In genomic region chr9:121305269-121305994, GRCh38 we compare ENCODE assay signal across 11 cellular contexts. TPM values are rescaled to one million over a fixed set of nuclear protein-coding genes. Genes with fewer than 3 reads are reported as not detected.
DNase-seq lines count a peak whose midpoint lies in the region; ATAC-seq, FAIRE-seq and TF ChIP-seq lines count a peak whose summit lies in the region.
"Had no signal": no experiment of that assay in that cellular context is flagged by ENCODE, and none has a peak within 500 bp of the region (broad histone marks: within the 10 kb centered on the region; RNA-seq: fewer than 3 reads in every experiment).

No MANE protein-coding gene starts in this region.

- H3K9me3 ChIP-seq in A549 = no peaks in the 10 kb centered on the region
- H3K9me3 ChIP-seq in gastrocnemius medialis = no peaks in the 10 kb centered on the region

- no peak for ATAC-seq in A549
- peak; percentile 77 for ATAC-seq in left lobe of liver
- peak; percentile 43 to 44 for ATAC-seq in gastrocnemius medialis
- no peak for ATAC-seq in HG03095 (IDR thresholded peaks at IDR 0.05; ENCODE audit: unreplicated experiment)
- no peak for ATAC-seq in GM18870 (IDR thresholded peaks at IDR 0.05; ENCODE audit: unreplicated experiment)
- ATAC-seq in activated T-helper 17 cell treated with anti-CD3 and anti-CD28 coated beads, Interleukin-2, amount 50 U/mL, for 72 hours (replicated peaks) = no peak

- peaks cover 0 to 81% of the 10 kb centered on the region in 2 donors for H3K36me3 ChIP-seq in gastrocnemius medialis

- in situ Hi-C loops in gastrocnemius medialis (cut with MboI; ENCODE audit: low sequenced_read_pairs in 4 of 4) = loop anchor here in 1 of 4 donors (25.0 kb wide), 1 partner anchor 93 kb away; the partner anchor contains the start of gene RAB14

- TF ChIP-seq CTCF in A549 (IDR thresholded peaks at IDR 0.05) (no peak), gastrocnemius medialis (IDR thresholded peaks at IDR 0.05 in 4 of 5, conservative IDR thresholded peaks at IDR 0.05 in 1 of 5) (no peak)

- no peaks in the 10 kb centered on the region for H3K36me3 Mint-ChIP-seq in activated T-helper 17 cell treated with anti-CD3 and anti-CD28 coated beads, Interleukin-2, amount 50 U/mL, for 72 hours (ENCODE audit: low read depth)

- POLR2A ChIA-PET in A549 (lab: Yijun Ruan, JAX) = no interaction called here

- no peaks in the 10 kb centered on the region for H3K9me3 Mint-ChIP-seq in activated T-helper 17 cell treated with anti-CD3 and anti-CD28 coated beads, Interleukin-2, amount 50 U/mL, for 72 hours
- H3K9me3 Mint-ChIP-seq: activated naive CD4-positive, alpha-beta T cell treated with anti-CD3 and anti-CD28 coated beads for 36 hours had no signal

- peaks cover under 1% of the 10 kb centered on the region for H3K4me1 Mint-ChIP-seq in activated T-helper 17 cell treated with anti-CD3 and anti-CD28 coated beads, Interleukin-2, amount 50 U/mL, for 72 hours

- peaks cover 20% of the 10 kb centered on the region for H3K4me1 ChIP-seq in A549
- H3K4me1 ChIP-seq in gastrocnemius medialis = peaks cover 16 to 18% of the 10 kb centered on the region in 2 donors

- TF ChIP-seq EP300 in A549 (IDR thresholded peaks at IDR 0.05) = no peak

- 92% methylated on average over 12 of the region's 13 CpGs for WGBS in A549 (ENCODE audit: missing lambda C conversion rate)

- H3K4me3 ChIP-seq in A549 (no peak overlapping the region), gastrocnemius medialis (peak overlapping the region in 2 of 4 donors; percentile 56 to 58)

- no peak for TF ChIP-seq RAD21 in A549 (conservative IDR thresholded peaks at IDR 0.05 in 1 of 2, IDR thresholded peaks at IDR 0.05 in 1 of 2)

- H3K27me3 Mint-ChIP-seq in activated T-helper 17 cell treated with anti-CD3 and anti-CD28 coated beads, Interleukin-2, amount 50 U/mL, for 72 hours = peaks cover 3% of the 10 kb centered on the region

- no peak overlapping the region for H3K4me3 Mint-ChIP-seq in activated T-helper 17 cell treated with anti-CD3 and anti-CD28 coated beads, Interleukin-2, amount 50 U/mL, for 72 hours
- H3K4me3 Mint-ChIP-seq: activated naive CD4-positive, alpha-beta T cell treated with anti-CD3 and anti-CD28 coated beads for 36 hours had no signal

- no peaks in the 10 kb centered on the region for H3K27me3 ChIP-seq in gastrocnemius medialis

- no peak overlapping the region for H3K4me2 ChIP-seq in A549

- intact Hi-C loops in gastrocnemius medialis (cut with DNase I; ENCODE audit: low total_unique reads) = no loop called here

- FAIRE-seq in A549 (lab: Jason Lieb, UNC) = no peak
- FAIRE-seq: endothelial cell of umbilical vein had no signal

- TF ChIP-seq POLR2A in A549 (IDR thresholded peaks at IDR 0.05; ENCODE audit: low read length) = no peak
- no peak for TF ChIP-seq POLR2A in gastrocnemius medialis (IDR thresholded peaks at IDR 0.05)

- CTCF ChIA-PET in A549 (lab: Yijun Ruan, JAX) = interaction anchor here (0.8 to 11.6 kb wide), 7 partner anchors 13 to 96 kb away, joined by 3 to 127 read pairs (median 10); no protein-coding TSS in a partner anchor

- H3K27ac Mint-ChIP-seq in activated T-helper 17 cell treated with anti-CD3 and anti-CD28 coated beads, Interleukin-2, amount 50 U/mL, for 72 hours = no peak overlapping the region
- H3K27ac Mint-ChIP-seq: activated naive CD4-positive, alpha-beta T cell treated with anti-CD3 and anti-CD28 coated beads for 36 hours had no signal

- DNase-seq in A549 (ENCODE audit: low read depth in 1 of 2, low spot score in 1 of 2) = no peak
- no peak for DNase-seq in left lobe of liver (ENCODE audit: low spot score)
- DNase-seq in gastrocnemius medialis = peak; percentile 64 to 79
- no peak for DNase-seq in DMS79 treated with DMSO at 0.1 percent for 48 hours (lab: John Stamatoyannopoulos, UW)
- DNase-seq: activated naive CD4-positive, alpha-beta T cell treated with anti-CD3 and anti-CD28 coated beads for 36 hours; NCI-H2227 treated with DMSO at 0.1 percent for 48 hours had no signal

- H3K27ac ChIP-seq in A549 (peak overlapping the region in 1 of 2 experiments; percentile 30; a peak in 2 of 6 replicates), cingulate gyrus (ENCODE audit: low read depth, low read length) (peak overlapping the region; percentile 49), gastrocnemius medialis (peak overlapping the region; percentile 69 to 95 (median 90))

TF ChIP-seq in A549, 52 proteins besides CTCF, POLR2A, EP300 and RAD21:
- TF ChIP-seq MAFK (IDR thresholded peaks at IDR 0.05; ENCODE audit: partially characterized antibody) = no peak
- TF ChIP-seq EHF (CRISPR knock-in tag; IDR thresholded peaks at IDR 0.05) = no peak
- no peak for TF ChIP-seq FOSB (CRISPR knock-in tag; IDR thresholded peaks at IDR 0.05)
- no peak for TF ChIP-seq CHD2 (IDR thresholded peaks at IDR 0.05; ENCODE audit: low read length, partially characterized antibody)
- TF ChIP-seq ZFP36 (IDR thresholded peaks at IDR 0.05; ENCODE audit: borderline replicate concordance, partially characterized antibody) = peak; percentile 49
- no peak for TF ChIP-seq NPAS2 (CRISPR knock-in tag; IDR thresholded peaks at IDR 0.05; ENCODE audit: borderline replicate concordance)
- peak; percentile 19; the same call in 1 of the 2 replicates for TF ChIP-seq KDM1A (IDR thresholded peaks at IDR 0.05; ENCODE audit: low read depth)

RNA-seq across cellular contexts. Expression of gene GSN, which starts 37.5 kb away (rescaled TPM):
- polyA plus RNA-seq in A549 (2011; rRNA removed) (77.2 and 88.5 TPM in 2 replicates), A549 (2017; fragmentation: RNase III; extraction: RNeasy Plus Mini Kit Qiagen cat#74134 plus additional on column Dnase treatment) (24.5 to 36.5 TPM (median 33.7 TPM) in 3 replicates)
- 39.8 and 42.0 TPM in 2 replicates for polyA plus RNA-seq in A549 (2012; cell fraction: cytosol; rRNA removed)
- polyA plus RNA-seq in A549 (2012; cell fraction: nucleus; rRNA removed) = 76.2 and 84.7 TPM in 2 replicates
- polyA minus RNA-seq in A549 (2011; rRNA and poly(A)+ RNA removed) = 110 TPM in 2 replicates
- total RNA-seq in left lobe of liver (30.8 TPM), gastrocnemius medialis (100 to 1,000 TPM; 487 to 785 (median 662) TPM)
- total RNA-seq in activated T-helper 17 cell treated with anti-CD3 and anti-CD28 coated beads, Interleukin-2, amount 50 U/mL, for 72 hours = 1 to 10 TPM; 5.1 to 5.6 TPM

Comparison
In these comparisons a context has a peak if more than half of its experiments do, and no peak if none do; other contexts are left out.
1. ATAC-seq: peak in left lobe of liver (single experiment) and gastrocnemius medialis (2 of 2); none in A549 (0 of 2), HG03095 (single experiment), GM18870 (single experiment) and activated T-helper 17 cell treated with anti-CD3 and anti-CD28 coated beads, Interleukin-2, amount 50 U/mL, for 72 hours (single experiment).
2. DNase-seq: peak in gastrocnemius medialis (2 of 2); none in A549 (0 of 2), left lobe of liver (single experiment) and DMS79 treated with DMSO at 0.1 percent for 48 hours (single experiment).
3. RNA of gene GSN, which starts 37.5 kb away (total RNA-seq): 487 to 785 TPM in gastrocnemius medialis; 30.8 TPM in left lobe of liver (single experiment) and 5.1 to 5.6 TPM in activated T-helper 17 cell treated with anti-CD3 and anti-CD28 coated beads, Interleukin-2, amount 50 U/mL, for 72 hours; every median in the first group is over 10 times any median in the second.